In the genomic region with DNA sequence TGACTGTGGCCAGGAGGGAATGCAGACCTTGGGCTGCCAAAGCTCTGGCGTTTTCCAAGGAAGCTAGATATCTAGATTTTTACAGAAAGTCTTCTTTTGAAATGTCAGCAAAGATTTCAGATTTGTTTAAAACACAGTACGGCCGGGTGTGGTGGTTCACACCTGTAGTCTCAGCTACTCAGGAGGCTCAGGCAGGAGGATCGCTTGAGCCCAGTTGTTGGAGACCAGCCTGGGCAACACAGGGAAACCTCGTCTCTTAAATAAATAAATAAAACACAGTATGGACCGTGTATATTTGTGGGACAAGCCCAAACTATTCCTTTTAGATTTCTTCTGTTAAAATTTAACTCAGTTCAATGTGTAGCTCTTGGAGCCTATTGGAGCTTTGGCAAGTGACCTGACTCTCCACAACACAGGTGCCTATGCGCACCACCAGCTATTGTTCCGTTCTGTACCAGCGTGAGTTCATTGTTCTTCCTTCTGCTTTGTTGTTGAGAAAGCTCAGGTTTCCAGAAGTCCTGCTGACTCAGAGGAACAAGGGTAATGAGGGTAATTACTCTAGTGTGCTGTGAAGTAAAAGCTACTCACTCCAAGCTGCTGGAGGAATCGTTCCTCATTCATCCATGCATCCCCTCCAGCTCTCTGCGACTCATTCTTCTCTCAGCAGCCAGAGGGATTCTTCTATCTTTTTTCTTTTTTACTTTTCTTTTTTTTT, we compare ENCODE assay signal across 9 cellular contexts.
DNase-seq lines count a peak whose midpoint lies in the region; ATAC-seq, FAIRE-seq and TF ChIP-seq lines count a peak whose summit lies in the region.
"Had no signal": no experiment of that assay in that cellular context is flagged by ENCODE, and none has a peak within 500 bp of the region (broad histone marks: within the 10 kb centered on the region; RNA-seq: fewer than 3 reads in every experiment).

No MANE protein-coding gene starts in this region.

- peak; percentile 62 for FAIRE-seq in endothelial cell of umbilical vein (lab: Jason Lieb, UNC)

- H3K79me2 ChIP-seq in endothelial cell of umbilical vein (ENCODE audit: control insufficient read depth, insufficient read depth, low read length) = no peaks in the 10 kb centered on the region

- H3K9ac ChIP-seq in endothelial cell of umbilical vein (replicated peaks; ENCODE audit: extremely low read depth, insufficient read depth, low read length) = no peak overlapping the region

- H3K4me2 ChIP-seq in endothelial cell of umbilical vein (ENCODE audit: insufficient read depth, low read length) = no peak overlapping the region

- TF ChIP-seq POLR2A in endothelial cell of umbilical vein (IDR thresholded peaks at IDR 0.05; ENCODE audit: low read depth, low read length) (no peak), lower leg skin (IDR thresholded peaks at IDR 0.05) (no peak), gastroesophageal sphincter (IDR thresholded peaks at IDR 0.05) (no peak)

- no peaks in the 10 kb centered on the region for H3K9me3 Mint-ChIP-seq in progenitor cell of endocrine pancreas (ENCODE audit: low read depth)

- no peak for ATAC-seq in gastroesophageal sphincter
- no peak for ATAC-seq in HG02571 (IDR thresholded peaks at IDR 0.05; ENCODE audit: unreplicated experiment)

- no peaks in the 10 kb centered on the region for H3K4me1 ChIP-seq in endothelial cell of umbilical vein (ENCODE audit: control insufficient read depth, extremely low read depth, insufficient read depth, low read length)
- no peaks in the 10 kb centered on the region for H3K4me1 ChIP-seq in gastroesophageal sphincter

- BruUV-seq in endothelial cell of umbilical vein (replicated peaks; lab: Mats Ljungman, UMichigan) = no TSS peak

- no peaks in the 10 kb centered on the region for H3K27me3 Mint-ChIP-seq in progenitor cell of endocrine pancreas

- POLR2A ChIA-PET in HEK293T (lab: Yijun Ruan, JAX) (no interaction called here), endothelial cell of umbilical vein (lab: Charles Lee) (no interaction called here)

- H3K9me1 ChIP-seq in endothelial cell of umbilical vein (replicated peaks; ENCODE audit: control insufficient read depth, extremely low read depth, insufficient read depth, low read length) = no peaks in the 10 kb centered on the region

- no peaks in the 10 kb centered on the region for H4K20me1 ChIP-seq in endothelial cell of umbilical vein (replicated peaks; ENCODE audit: control insufficient read depth, extremely low read depth, insufficient read depth, low read length)

- no peak overlapping the region for H2AFZ ChIP-seq in endothelial cell of umbilical vein (ENCODE audit: low read depth, low read length)

- no peaks in the 10 kb centered on the region for H3K36me3 Mint-ChIP-seq in progenitor cell of endocrine pancreas (ENCODE audit: insufficient read depth)

- dilution Hi-C loops in endothelial cell of umbilical vein (cut with MboI; ENCODE audit: extremely low pct_ligation_motif_present, low sequenced_read_pairs) = no loop called here

- H3K27me3 ChIP-seq in endothelial cell of umbilical vein (ENCODE audit: control insufficient read depth in 2 of 2, insufficient read depth in 2 of 2, low read length in 2 of 2) = no peaks in the 10 kb centered on the region
- H3K27me3 ChIP-seq in gastroesophageal sphincter = no peaks in the 10 kb centered on the region

- no peak overlapping the region for H3K4me3 Mint-ChIP-seq in progenitor cell of endocrine pancreas (ENCODE audit: low read depth)

- H3K4me3 ChIP-seq in endothelial cell of umbilical vein (replicated peaks in 1 of 3; ENCODE audit: insufficient read depth in 1 of 3, low read depth in 1 of 3, low read length in 3 of 3) (no peak overlapping the region), lower leg skin (ENCODE audit: low read depth, poor library complexity, severe bottlenecking) (no peak overlapping the region), coronary artery (no peak overlapping the region), gastroesophageal sphincter (no peak overlapping the region)
- H3K4me3 ChIP-seq: lung had no signal

- H3K4me1 Mint-ChIP-seq in progenitor cell of endocrine pancreas (ENCODE audit: low read depth) = peaks cover 14% of the 10 kb centered on the region

- H3K27ac ChIP-seq in endothelial cell of umbilical vein (ENCODE audit: insufficient read depth, low read depth, low read length) (no peak overlapping the region), coronary artery (no peak overlapping the region), gastroesophageal sphincter (no peak overlapping the region)

- DNase-seq in HEK293T (ENCODE audit: extremely low spot score) = peak; percentile 41
- DNase-seq in NCI-H345 treated with DMSO at 0.1 percent for 48 hours (lab: John Stamatoyannopoulos, UW; ENCODE audit: unreplicated experiment) = peak; percentile 93
- peak; percentile 67 for DNase-seq in endothelial cell of umbilical vein (ENCODE audit: low read depth, low spot score)
- no peak for DNase-seq in progenitor cell of endocrine pancreas (ENCODE audit: low spot score, unreplicated experiment)
- DNase-seq in lower leg skin (ENCODE audit: low spot score in 2 of 2) = no peak
- no peak for DNase-seq in coronary artery (ENCODE audit: low spot score)

- intact Hi-C loops in endothelial cell of umbilical vein (cut with micrococcal nuclease) = no loop called here
- intact Hi-C loops in lower leg skin (cut with DNase I; ENCODE audit: low total_unique reads) = no loop called here

- no peak for TF ChIP-seq EP300 in gastroesophageal sphincter (IDR thresholded peaks at IDR 0.05)

- H3K36me3 ChIP-seq in endothelial cell of umbilical vein (ENCODE audit: control insufficient read depth in 2 of 2, extremely low read depth in 1 of 2, insufficient read depth in 2 of 2, low read length in 2 of 2) = no peaks in the 10 kb centered on the region
- no peaks in the 10 kb centered on the region for H3K36me3 ChIP-seq in gastroesophageal sphincter

- H3K9me3 ChIP-seq in endothelial cell of umbilical vein (replicated peaks; ENCODE audit: control insufficient read depth, insufficient read depth, low read length) (no peaks in the 10 kb centered on the region), gastroesophageal sphincter (no peaks in the 10 kb centered on the region)

- TF ChIP-seq CTCF in endothelial cell of umbilical vein (IDR thresholded peaks at IDR 0.05; ENCODE audit: extremely low read depth in 1 of 2, insufficient read depth in 1 of 2, low read depth in 1 of 2, low read length in 2 of 2) (no peak), progenitor cell of endocrine pancreas (IDR thresholded peaks at IDR 0.05; ENCODE audit: unreplicated experiment) (no peak), lower leg skin (IDR thresholded peaks at IDR 0.05) (no peak), coronary artery (IDR thresholded peaks at IDR 0.05) (no peak), gastroesophageal sphincter (IDR thresholded peaks at IDR 0.05) (no peak)

- CTCF ChIA-PET in HEK293T (lab: Yijun Ruan, JAX) = interaction anchor here (0.6 to 0.7 kb wide), 2 partner anchors 64 to 449 kb away, joined by 3 to 4 read pairs; no protein-coding TSS in a partner anchor
- CTCF ChIA-PET in endothelial cell of umbilical vein (lab: Charles Lee) = interaction anchor here (0.7 to 1.6 kb wide), 5 partner anchors 8 to 132 kb away, joined by 3 to 7 read pairs (median 3); no protein-coding TSS in a partner anchor

- peak overlapping the region; percentile 7 for H3K27ac Mint-ChIP-seq in progenitor cell of endocrine pancreas

- 55 to 61% methylated on average over 11 of the region's 11 CpGs for WGBS in lower leg skin, 2 donors
- whole genome bisulfite sequencing in gastroesophageal sphincter (ENCODE audit: low coverage in 1 of 2), 2 donors = 49 to 67% methylated on average over 9 to 10 of the region's 11 CpGs

TF ChIP-seq in HEK293T, 16 proteins besides CTCF, POLR2A, EP300 and RAD21 (continues in another document):
- no peak for TF ChIP-seq CTBP1 (IDR thresholded peaks at IDR 0.05; ENCODE audit: borderline replicate concordance)
- no peak for TF ChIP-seq NFRKB (IDR thresholded peaks at IDR 0.05)
- TF ChIP-seq SUZ12 (IDR thresholded peaks at IDR 0.05) = no peak
- TF ChIP-seq ARNT (IDR thresholded peaks at IDR 0.05) = no peak
- TF ChIP-seq FOXA1 (IDR thresholded peaks at IDR 0.05) = no peak
- TF ChIP-seq ZNF384 (IDR thresholded peaks at IDR 0.05) = no peak
- TF ChIP-seq ELF4 (IDR thresholded peaks at IDR 0.05) = no peak
- no peak for TF ChIP-seq SP1 (IDR thresholded peaks at IDR 0.05)
- TF ChIP-seq FOXK2 (IDR thresholded peaks at IDR 0.05) = no peak
- TF ChIP-seq BHLHE40 (IDR thresholded peaks at IDR 0.05; ENCODE audit: borderline replicate concordance) = no peak
- TF ChIP-seq, protein P1, sequence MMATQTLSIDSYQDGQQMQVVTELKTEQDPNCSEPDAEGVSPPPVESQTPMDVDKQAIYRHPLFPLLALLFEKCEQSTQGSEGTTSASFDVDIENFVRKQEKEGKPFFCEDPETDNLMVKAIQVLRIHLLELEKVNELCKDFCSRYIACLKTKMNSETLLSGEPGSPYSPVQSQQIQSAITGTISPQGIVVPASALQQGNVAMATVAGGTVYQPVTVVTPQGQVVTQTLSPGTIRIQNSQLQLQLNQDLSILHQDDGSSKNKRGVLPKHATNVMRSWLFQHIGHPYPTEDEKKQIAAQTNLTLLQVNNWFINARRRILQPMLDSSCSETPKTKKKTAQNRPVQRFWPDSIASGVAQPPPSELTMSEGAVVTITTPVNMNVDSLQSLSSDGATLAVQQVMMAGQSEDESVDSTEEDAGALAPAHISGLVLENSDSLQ (IDR thresholded peaks at IDR 0.05) = no peak

TF ChIP-seq in endothelial cell of umbilical vein, 7 proteins besides CTCF, POLR2A, EP300 and RAD21:
- no peak for TF ChIP-seq MYC (IDR thresholded peaks at IDR 0.05; ENCODE audit: low read depth, low read length)
- TF ChIP-seq JUN (IDR thresholded peaks at IDR 0.05; ENCODE audit: borderline replicate concordance, insufficient read depth, insufficient read length, low read depth) = no peak
- TF ChIP-seq EZH2 (IDR thresholded peaks at IDR 0.05; ENCODE audit: borderline replicate concordance, low read depth, low read length, severe bottlenecking) = no peak
- no peak for TF ChIP-seq POLR2AphosphoS5 (IDR thresholded peaks at IDR 0.05; ENCODE audit: insufficient read depth, low read depth, low read length)
- TF ChIP-seq FOS (IDR thresholded peaks at IDR 0.05; ENCODE audit: borderline replicate concordance, insufficient read depth, low read length) = no peak
- TF ChIP-seq, protein P2, sequence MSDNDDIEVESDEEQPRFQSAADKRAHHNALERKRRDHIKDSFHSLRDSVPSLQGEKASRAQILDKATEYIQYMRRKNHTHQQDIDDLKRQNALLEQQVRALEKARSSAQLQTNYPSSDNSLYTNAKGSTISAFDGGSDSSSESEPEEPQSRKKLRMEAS (IDR thresholded peaks at IDR 0.05; ENCODE audit: insufficient read depth, insufficient read length) = no peak
- no peak for TF ChIP-seq GATA2 (IDR thresholded peaks at IDR 0.05; ENCODE audit: insufficient read depth, insufficient read length, low read depth, low read length)

Comparison
In these comparisons a context has a peak if more than half of its experiments do, and no peak if none do; other contexts are left out.
1. DNase-seq: peak in HEK293T (single experiment), NCI-H345 treated with DMSO at 0.1 percent for 48 hours (single experiment) and endothelial cell of umbilical vein (single experiment); none in progenitor cell of endocrine pancreas (single experiment), lower leg skin (0 of 2) and coronary artery (single experiment).